8 cellular contexts compared by ENCODE assay signal in the genomic region with DNA sequence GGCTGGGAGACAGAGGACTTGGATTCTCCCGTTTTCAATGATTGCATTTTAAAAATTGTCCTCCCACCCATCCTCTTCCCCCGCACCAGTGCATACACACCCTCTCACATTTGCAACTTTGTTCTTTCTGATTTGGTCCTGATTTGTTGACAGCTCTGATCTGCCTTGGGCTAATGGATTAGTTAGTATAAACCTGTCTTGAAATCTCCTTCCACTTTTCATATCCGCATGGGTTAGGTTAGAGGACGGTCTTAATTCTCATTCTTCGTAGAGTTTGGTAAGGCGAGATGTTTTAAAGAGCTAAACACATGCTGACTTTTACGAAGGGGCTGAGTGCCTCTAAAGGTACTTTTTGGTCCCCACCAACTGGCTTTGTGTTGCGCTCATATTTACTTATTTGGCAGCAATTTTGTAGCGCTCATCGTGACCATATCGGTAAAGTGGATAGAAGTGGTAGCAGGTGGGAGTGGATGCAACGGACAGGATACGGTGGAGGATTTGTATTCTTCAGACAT. TPM values are rescaled to one million over a fixed set of nuclear protein-coding genes. Genes with fewer than 3 reads are reported as not detected.
DNase-seq lines count a peak whose midpoint lies in the region; ATAC-seq, FAIRE-seq and TF ChIP-seq lines count a peak whose summit lies in the region.

No MANE protein-coding gene starts in this region.

- H3K4me1 ChIP-seq in breast epithelium (no peaks in the 10 kb centered on the region), subcutaneous abdominal adipose tissue (ENCODE audit: control insufficient read depth in 5 of 5, insufficient read depth in 5 of 5, low read length in 5 of 5) (peaks cover 0 to 29% (median 21%) of the 10 kb centered on the region in 5 donors)

- H3K27me3 ChIP-seq in breast epithelium = no peaks in the 10 kb centered on the region
- no peaks in the 10 kb centered on the region for H3K27me3 ChIP-seq in subcutaneous abdominal adipose tissue (ENCODE audit: control insufficient read depth in 5 of 5, insufficient read depth in 4 of 5, low read length in 5 of 5)

- DNase-seq in NOMO-1 treated with DMSO at 0.1 percent for 48 hours (lab: John Stamatoyannopoulos, UW; ENCODE audit: unreplicated experiment) = peak; percentile 44
- DNase-seq in NOMO-1 treated with dmso at 0.1 percent for 144 hours (lab: John Stamatoyannopoulos, UW; ENCODE audit: unreplicated experiment) = no peak
- DNase-seq in RCC 7860 (ENCODE audit: low spot score) = peak; percentile 25
- DNase-seq in breast epithelium (ENCODE audit: low spot score in 2 of 2) = no peak
- DNase-seq in left lobe of liver (ENCODE audit: low spot score) = no peak
- no peak for DNase-seq in DMS114 treated with DMSO at 0.1 percent for 48 hours (lab: John Stamatoyannopoulos, UW; ENCODE audit: unreplicated experiment)

- intact Hi-C loops in breast epithelium (cut with DNase I; ENCODE audit: low total_unique reads) = loop anchor here (10.0 kb wide), 1 partner anchor 315 kb away; no protein-coding TSS in a partner anchor

- TF ChIP-seq POLR2A in breast epithelium (IDR thresholded peaks at IDR 0.05) = no peak

- H3K36me3 ChIP-seq in breast epithelium (no peaks in the 10 kb centered on the region), subcutaneous abdominal adipose tissue (ENCODE audit: control insufficient read depth in 5 of 5, insufficient read depth in 5 of 5, low read length in 5 of 5) (no peaks in the 10 kb centered on the region)

- H3K9ac ChIP-seq in subcutaneous abdominal adipose tissue (ENCODE audit: low read length in 5 of 5) = peak overlapping the region; percentile 57 to 94 (median 92)

- FAIRE-seq in RCC 7860 (lab: Jason Lieb, UNC) = peak; percentile 10

- no peaks in the 10 kb centered on the region for H3K9me3 ChIP-seq in breast epithelium
- peaks cover 0 to 3% (median 0%) of the 10 kb centered on the region in 5 donors for H3K9me3 ChIP-seq in subcutaneous abdominal adipose tissue (ENCODE audit: control insufficient read depth in 5 of 5, low read length in 5 of 5)

- TF ChIP-seq CTCF in breast epithelium (IDR thresholded peaks at IDR 0.05) = no peak

- H3K27ac ChIP-seq in breast epithelium = peak overlapping the region; percentile 95 to 98
- peak overlapping the region; percentile 80 for H3K27ac ChIP-seq in subcutaneous abdominal adipose tissue (ENCODE audit: low read depth, low read length)

- peak; percentile 2 for ATAC-seq in HG02973 (IDR thresholded peaks at IDR 0.05; ENCODE audit: unreplicated experiment)
- ATAC-seq in left lobe of liver = peak; percentile 2

- peak overlapping the region; percentile 91 to 100 (median 93) for H3K4me3 ChIP-seq in breast epithelium
- peak overlapping the region; percentile 69 to 98 (median 95) for H3K4me3 ChIP-seq in subcutaneous abdominal adipose tissue (ENCODE audit: low read depth in 1 of 5, low read length in 5 of 5)

RNA-seq across cellular contexts. Expression of gene AHR, which starts 1.1 kb away (rescaled TPM):
- total RNA-seq in breast epithelium (100 to 1,000 TPM; 103 to 349 (median 146) TPM), left lobe of liver (24.7 TPM)

Comparison
In these comparisons a context has a peak if more than half of its experiments do, and no peak if none do; other contexts are left out.
1. DNase-seq: peak in NOMO-1 treated with DMSO at 0.1 percent for 48 hours (single experiment) and RCC 7860 (single experiment); none in NOMO-1 treated with dmso at 0.1 percent for 144 hours (single experiment), breast epithelium (0 of 2), left lobe of liver (single experiment) and DMS114 treated with DMSO at 0.1 percent for 48 hours (single experiment).